ENCODE assay signal across 8 cellular contexts in genomic region chr13:28100149-28101121, GRCh38. TPM values are rescaled to one million over a fixed set of nuclear protein-coding genes. Genes with fewer than 3 reads are reported as not detected.
A peak's percentile ranks its signal among the peaks of the same experiment; 100 is the strongest.
DNase-seq lines count a peak whose midpoint lies in the region; ATAC-seq, FAIRE-seq and TF ChIP-seq lines count a peak whose summit lies in the region.

Gene FLT3 (minus strand): TSS chr13:28100576. CDS start chr13:28100510, 66 bp downstream.

- no peak within 1 kb of the TSS for H3K27ac ChIP-seq in Panc1 (ENCODE audit: low read length)
- no peak within 1 kb of the TSS for H3K27ac ChIP-seq in keratinocyte (ENCODE audit: control insufficient read depth, insufficient read depth, low read length)

- no TSS peak for BruUV-seq in Panc1 (replicated peaks; lab: Mats Ljungman, UMichigan)

- H3K9me3 ChIP-seq in Panc1 (ENCODE audit: control insufficient read depth, insufficient read depth, low read depth, low read length) (no peaks in the 10 kb centered on the region), keratinocyte (ENCODE audit: control insufficient read depth, low read depth, low read length) (peaks cover 2% of the 10 kb centered on the region)

- POLR2A ChIA-PET in Panc1 (lab: Charles Lee) = no interaction called here

- no peak within 1 kb of the TSS for H2AFZ ChIP-seq in keratinocyte (ENCODE audit: control insufficient read depth, low read length)

- H4K20me1 ChIP-seq in keratinocyte (ENCODE audit: control insufficient read depth, extremely low read depth, insufficient read depth, low read length) = no peaks in the 10 kb centered on the region

- H3K36me3 ChIP-seq in Panc1 (ENCODE audit: control insufficient read depth, insufficient read depth, low read length) (no peaks in the 10 kb centered on the region), keratinocyte (ENCODE audit: control insufficient read depth in 2 of 2, extremely low read depth in 1 of 2, insufficient read depth in 2 of 2, low read length in 2 of 2) (no peaks in the 10 kb centered on the region)

- peaks cover 4 to 9% (median 7%) of the 10 kb centered on the region in 5 experiments for H3K9me3 Mint-ChIP-seq in brain

- H3K27me3 ChIP-seq in Panc1 (ENCODE audit: control insufficient read depth, insufficient read depth, low read length) (peaks cover 31% of the 10 kb centered on the region), keratinocyte (ENCODE audit: control insufficient read depth, extremely low read depth, insufficient read depth, low read length) (peaks cover 40% of the 10 kb centered on the region)

- peak within 1 kb of the TSS; percentile 26 to 33 for H3K4me3 ChIP-seq in Panc1 (ENCODE audit: low read depth in 2 of 2, low read length in 2 of 2)
- peak within 1 kb of the TSS in 2 of 3 experiments; percentile 27 to 38 for H3K4me3 ChIP-seq in keratinocyte (ENCODE audit: control insufficient read depth in 2 of 3, extremely low read depth in 1 of 3, insufficient read depth in 2 of 3, low read depth in 1 of 3, low read length in 3 of 3)

- peaks cover 11% of the 10 kb centered on the region for H3K4me1 Mint-ChIP-seq in brain

- peak; percentile 10 for TF ChIP-seq CTCF in GM10266 (IDR thresholded peaks at IDR 0.05; ENCODE audit: control insufficient read depth, insufficient read depth, low read depth, missing control alignments)
- TF ChIP-seq CTCF in Panc1 (IDR thresholded peaks at IDR 0.05) = no peak
- no peak for TF ChIP-seq CTCF in brain (conservative IDR thresholded peaks at IDR 0.05)
- no peak for TF ChIP-seq CTCF in keratinocyte (optimal IDR thresholded peaks at IDR 0.05 in 1 of 3, IDR thresholded peaks at IDR 0.05 in 1 of 3, conservative IDR thresholded peaks at IDR 0.05 in 1 of 3; ENCODE audit: extremely low read depth in 1 of 3, insufficient read depth in 2 of 3, low read length in 3 of 3)

- no peak within 1 kb of the TSS for H3K27ac Mint-ChIP-seq in brain

- no peak within 1 kb of the TSS for H3K9ac ChIP-seq in keratinocyte (ENCODE audit: control insufficient read depth, extremely low read depth, insufficient read depth, low read length)

- dilution Hi-C loops in keratinocyte (cut with MboI; ENCODE audit: extremely low pct_ligation_motif_present, low sequenced_read_pairs) = no loop called here

- H3K79me2 ChIP-seq in keratinocyte (ENCODE audit: control insufficient read depth, insufficient read depth, low read length) = no peaks in the 10 kb centered on the region

- DNase-seq in GM10266 (ENCODE audit: extremely low spot score) (peak; percentile 74), Panc1 (ENCODE audit: low read depth, low spot score) (no peak), keratinocyte (ENCODE audit: low read depth, low spot score) (no peak)
- DNase-seq in stimulated activated CD4-positive, alpha-beta T cell treated with anti-CD3 and anti-CD28 coated beads, Interleukin-1b, Interleukin-23, amount 100 ng/mL, for 48 hours = peak; percentile 16

- FAIRE-seq in keratinocyte (lab: Jason Lieb, UNC) = no peak

- peak within 1 kb of the TSS; percentile 60 for H3K4me2 ChIP-seq in keratinocyte (ENCODE audit: control insufficient read depth, extremely low read depth, insufficient read depth, low read depth, low read length)

- in situ Hi-C loops in Panc1 (cut with HindIII; ENCODE audit: low pct_unique_long_range_greater_than_20kb, low sequenced_read_pairs) = no loop called here

- intact Hi-C loops in Panc1 (cut with micrococcal nuclease; ENCODE audit: unreplicated experiment) = no loop called here

- H3K4me1 ChIP-seq in Panc1 (ENCODE audit: control insufficient read depth, insufficient read depth, low read length) (no peaks in the 10 kb centered on the region), keratinocyte (ENCODE audit: control insufficient read depth, extremely low read depth, insufficient read depth, low read length) (no peaks in the 10 kb centered on the region)

- peaks cover 78% of the 10 kb centered on the region for H3K27me3 Mint-ChIP-seq in brain

- H3K4me3 Mint-ChIP-seq in brain = peak within 1 kb of the TSS; percentile 79 to 87 (median 83)

- H3K36me3 Mint-ChIP-seq in brain = no peaks in the 10 kb centered on the region

- CTCF ChIA-PET in Panc1 (lab: Charles Lee) = no interaction called here

- ATAC-seq in HG02885 (IDR thresholded peaks at IDR 0.05; ENCODE audit: poor library complexity, unreplicated experiment) (peak; percentile 74), Panc1 (peak; percentile 89), HG03139 (IDR thresholded peaks at IDR 0.05; ENCODE audit: unreplicated experiment) (no peak), HG03342 (IDR thresholded peaks at IDR 0.05; ENCODE audit: unreplicated experiment) (no peak)

- no peaks in the 10 kb centered on the region for H3K9me1 ChIP-seq in keratinocyte (ENCODE audit: control insufficient read depth, extremely low read depth, insufficient read depth, low read length)

RNA-seq across cellular contexts. Expression of gene FLT3, which starts in this region (rescaled TPM):
- 0.08 TPM for total RNA-seq in Panc1 (2021; ENCODE audit: unreplicated experiment)
- polyA plus RNA-seq in Panc1 (2012; ENCODE audit: insufficient read length) = not detected
- not detected for polyA plus RNA-seq in brain (ENCODE audit: insufficient read depth, low read depth, low replicate concordance)
- polyA plus RNA-seq in keratinocyte = not detected in 3 replicates
- polyA plus RNA-seq in keratinocyte (2011; ENCODE audit: low read depth) = not detected
- polyA plus RNA-seq in keratinocyte (2011; cell fraction: cytosol; rRNA removed) = not detected in 2 replicates
- not detected in 2 replicates for polyA plus RNA-seq in keratinocyte (2011; cell fraction: nucleus; rRNA removed)
- polyA plus RNA-seq in keratinocyte (2012; ENCODE audit: low replicate concordance) = not detected in 2 replicates
- polyA minus RNA-seq in keratinocyte = not detected in 3 replicates
- not detected for polyA minus RNA-seq in keratinocyte (2011; cell fraction: cytosol; rRNA and poly(A)+ RNA removed)
- polyA minus RNA-seq in keratinocyte (2011; cell fraction: nucleus; rRNA and poly(A)+ RNA removed) = not detected in 2 replicates

Comparison
In these comparisons a context has a peak if more than half of its experiments do, and no peak if none do; other contexts are left out.
1. Peak in ATAC-seq and H3K4me3 ChIP-seq in Panc1; RNA of the gene not detected or under 1 TPM.
2. DNase-seq: peak in GM10266 (single experiment) and stimulated activated CD4-positive, alpha-beta T cell treated with anti-CD3 and anti-CD28 coated beads, Interleukin-1b, Interleukin-23, amount 100 ng/mL, for 48 hours (single experiment); none in Panc1 (single experiment) and keratinocyte (single experiment).